In the genomic region with DNA sequence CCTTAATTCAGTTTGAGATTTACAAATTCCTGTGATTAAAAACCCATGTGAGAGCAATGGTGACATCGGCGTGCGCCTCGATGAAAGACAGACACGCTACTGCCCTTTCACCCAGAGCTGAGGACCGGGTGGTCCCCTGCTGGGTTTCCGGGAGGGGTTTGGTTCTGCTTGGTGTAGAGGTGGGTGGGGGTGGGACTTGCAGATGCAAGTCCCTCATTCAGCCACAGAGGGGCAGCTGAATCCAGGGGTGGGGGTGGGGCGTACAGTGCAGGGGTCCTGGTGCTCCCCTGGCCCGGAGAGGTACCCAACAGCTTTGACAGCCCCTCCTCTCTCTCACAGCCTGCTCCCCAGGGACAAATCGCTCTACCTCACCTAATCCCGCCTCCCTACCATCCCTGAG, we compare ENCODE assay signal across 13 cellular contexts.
DNase-seq lines count a peak whose midpoint lies in the region; ATAC-seq and FAIRE-seq lines count a peak whose summit lies in the region.
"Had no signal": no experiment of that assay in that cellular context is flagged by ENCODE, and none has a peak within 500 bp of the region (broad histone marks: within the 10 kb centered on the region; RNA-seq: fewer than 3 reads in every experiment).

No MANE protein-coding gene starts in this region.

- H3K4me1 Mint-ChIP-seq in activated naive CD4-positive, alpha-beta T cell treated with anti-CD3 and anti-CD28 coated beads, Interleukin-2, amount 50 U/mL, for 24 hours = peaks cover 69% of the 10 kb centered on the region
- peaks cover 54% of the 10 kb centered on the region for H3K4me1 Mint-ChIP-seq in activated naive CD8-positive, alpha-beta T cell treated with anti-CD3 and anti-CD28 coated beads, Interleukin-2, amount 50 U/mL, for 24 hours
- H3K4me1 Mint-ChIP-seq in stimulated activated memory B cell treated with anti-CD40 and anti-IgM and Interleukin-4, amounts not matched to agents 10 μg/mL and 1 μg/mL and 100 μg/mL, for 72 hours = peaks cover 33% of the 10 kb centered on the region

- peak overlapping the region; percentile 23 for H3K27ac Mint-ChIP-seq in activated naive CD4-positive, alpha-beta T cell treated with anti-CD3 and anti-CD28 coated beads, Interleukin-2, amount 50 U/mL, for 24 hours
- H3K27ac Mint-ChIP-seq in activated naive CD8-positive, alpha-beta T cell treated with anti-CD3 and anti-CD28 coated beads, Interleukin-2, amount 50 U/mL, for 24 hours = no peak overlapping the region
- H3K27ac Mint-ChIP-seq in stimulated activated memory B cell treated with anti-CD40 and anti-IgM and Interleukin-4, amounts not matched to agents 10 μg/mL and 1 μg/mL and 100 μg/mL, for 72 hours = peak overlapping the region; percentile 97

- H3K9me3 Mint-ChIP-seq in activated naive CD4-positive, alpha-beta T cell treated with anti-CD3 and anti-CD28 coated beads, Interleukin-2, amount 50 U/mL, for 24 hours = no peaks in the 10 kb centered on the region
- H3K9me3 Mint-ChIP-seq in activated naive CD8-positive, alpha-beta T cell treated with anti-CD3 and anti-CD28 coated beads, Interleukin-2, amount 50 U/mL, for 24 hours = no peaks in the 10 kb centered on the region
- no peaks in the 10 kb centered on the region for H3K9me3 Mint-ChIP-seq in stimulated activated memory B cell treated with anti-CD40 and anti-IgM and Interleukin-4, amounts not matched to agents 10 μg/mL and 1 μg/mL and 100 μg/mL, for 72 hours

- FAIRE-seq in HTR-8/SVneo (lab: Jason Lieb, UNC) = peak; percentile 51
- FAIRE-seq: G401.6 had no signal

- no peak for ATAC-seq in activated naive CD8-positive, alpha-beta T cell treated with anti-CD3 and anti-CD28 coated beads, Interleukin-2, amount 50 U/mL, for 24 hours
- ATAC-seq in stimulated activated memory B cell treated with anti-CD40 and anti-IgM and Interleukin-4, amounts not matched to agents 10 μg/mL and 1 μg/mL and 100 μg/mL, for 72 hours = no peak
- no peak for ATAC-seq in activated CD4-positive, CD25-positive, alpha-beta regulatory T cell treated with anti-CD3 and anti-CD28 coated beads, Interleukin-2, amount 50 U/mL, for 24 hours

- peaks cover 1% of the 10 kb centered on the region for H3K27me3 Mint-ChIP-seq in activated naive CD4-positive, alpha-beta T cell treated with anti-CD3 and anti-CD28 coated beads, Interleukin-2, amount 50 U/mL, for 24 hours
- peaks cover 2% of the 10 kb centered on the region for H3K27me3 Mint-ChIP-seq in activated naive CD8-positive, alpha-beta T cell treated with anti-CD3 and anti-CD28 coated beads, Interleukin-2, amount 50 U/mL, for 24 hours
- peaks cover 35% of the 10 kb centered on the region for H3K27me3 Mint-ChIP-seq in stimulated activated memory B cell treated with anti-CD40 and anti-IgM and Interleukin-4, amounts not matched to agents 10 μg/mL and 1 μg/mL and 100 μg/mL, for 72 hours

- DNase-seq in activated naive CD4-positive, alpha-beta T cell treated with anti-CD3 and anti-CD28 coated beads, Interleukin-2, amount 50 U/mL, for 16 hours = no peak
- DNase-seq in HTR-8/SVneo (ENCODE audit: insufficient read length, low spot score) (no peak), D341Med (ENCODE audit: low spot score) (no peak), NCI-H69 (lab: John Stamatoyannopoulos, UW) (no peak)
- no peak for DNase-seq in activated naive CD8-positive, alpha-beta T cell treated with anti-CD3 and anti-CD28 coated beads, Interleukin-2, amount 50 U/mL, for 24 hours
- DNase-seq: C1 segment of cervical spinal cord, glutamatergic neuron, NCI-H2227 treated with DMSO at 0.1 percent for 48 hours, T1000 had no signal

- H3K36me3 Mint-ChIP-seq in activated naive CD4-positive, alpha-beta T cell treated with anti-CD3 and anti-CD28 coated beads, Interleukin-2, amount 50 U/mL, for 24 hours = no peaks in the 10 kb centered on the region
- peaks cover 1% of the 10 kb centered on the region for H3K36me3 Mint-ChIP-seq in activated naive CD8-positive, alpha-beta T cell treated with anti-CD3 and anti-CD28 coated beads, Interleukin-2, amount 50 U/mL, for 24 hours (ENCODE audit: low read depth)
- H3K36me3 Mint-ChIP-seq in stimulated activated memory B cell treated with anti-CD40 and anti-IgM and Interleukin-4, amounts not matched to agents 10 μg/mL and 1 μg/mL and 100 μg/mL, for 72 hours = no peaks in the 10 kb centered on the region

- H3K4me3 Mint-ChIP-seq in activated naive CD4-positive, alpha-beta T cell treated with anti-CD3 and anti-CD28 coated beads, Interleukin-2, amount 50 U/mL, for 24 hours = peak overlapping the region; percentile 86
- H3K4me3 Mint-ChIP-seq in activated naive CD8-positive, alpha-beta T cell treated with anti-CD3 and anti-CD28 coated beads, Interleukin-2, amount 50 U/mL, for 24 hours = peak overlapping the region; percentile 71
- H3K4me3 Mint-ChIP-seq in stimulated activated memory B cell treated with anti-CD40 and anti-IgM and Interleukin-4, amounts not matched to agents 10 μg/mL and 1 μg/mL and 100 μg/mL, for 72 hours = peak overlapping the region; percentile 77
